In genomic region chr1:196896355-196896754, GRCh38 we compare ENCODE assay signal across 29 cellular contexts. TPM values are rescaled to one million over a fixed set of nuclear protein-coding genes. Genes with fewer than 3 reads are reported as not detected.
"Had no signal": no experiment of that assay in that cellular context is flagged by ENCODE, and none has a peak within 500 bp of the region (broad histone marks: within the 10 kb centered on the region; RNA-seq: fewer than 3 reads in every experiment).

No MANE protein-coding gene starts in this region.

- H3K79me2 ChIP-seq: hepatocyte had no signal

- ATAC-seq: activated CD8-positive, alpha-beta T cell treated with anti-CD3 and anti-CD28 coated beads, Interleukin-2, amount 10 ng/mL, durations not matched to agents 7 days and 5 days; activated naive CD8-positive, alpha-beta T cell treated with anti-CD3 and anti-CD28 coated beads, Interleukin-2, amount 50 U/mL, for 24 hours; naive thymus-derived CD8-positive, alpha-beta T cell had no signal

- H3K4me3 Mint-ChIP-seq: activated CD8-positive, alpha-beta T cell treated with anti-CD3 and anti-CD28 coated beads, Interleukin-2, amount 10 ng/mL, durations not matched to agents 7 days and 5 days; activated naive CD8-positive, alpha-beta T cell treated with anti-CD3 and anti-CD28 coated beads, Interleukin-2, amount 50 U/mL, for 24 hours; activated T-helper 1 cell treated with anti-CD3 and anti-CD28 coated beads, Interleukin-12 subunit alpha, Interleukin-12 subunit beta, Interleukin-2, Interleukin-4 antibody, amounts not matched to agents 30 ng/mL and 10 ng/mL and 1 ng/mL, durations not matched to agents 14 hours and 24 hours and 36 hours; immature natural killer cell; naive thymus-derived CD8-positive, alpha-beta T cell; stimulated activated naive CD8-positive, alpha-beta T cell treated with anti-CD3 and anti-CD28 coated beads, Interleukin-15, Interleukin-2, amounts not matched to agents 100 ng/mL and 50 ng/mL, for 24 hours had no signal

- DNase-seq: activated CD4-positive, alpha-beta T cell treated with anti-CD3 and anti-CD28 coated beads for 1 hour; activated CD4-positive, alpha-beta T cell treated with anti-CD3 and anti-CD28 coated beads, Interleukin-2, amount 50 U/mL, for 1 hour; activated CD8-positive, alpha-beta T cell treated with anti-CD3 and anti-CD28 coated beads, Interleukin-2, amount 10 ng/mL, durations not matched to agents 7 days and 5 days; activated gamma-delta T cell; activated naive CD4-positive, alpha-beta T cell treated with anti-CD3 and anti-CD28 coated beads, Interleukin-2, amount 50 U/mL, for 16 hours; activated naive CD8-positive, alpha-beta T cell treated with anti-CD3 and anti-CD28 coated beads, Interleukin-2, amount 50 U/mL, for 24 hours; dermis blood vessel endothelial cell; effector CD8-positive, alpha-beta T cell; glutamatergic neuron; immature natural killer cell; naive thymus-derived CD8-positive, alpha-beta T cell; stimulated activated CD4-positive, alpha-beta T cell treated with anti-CD3 and anti-CD28 coated beads, Interleukin-4, amount 100 ng/mL, for 24 hours; substantia nigra; tibial artery; WERI-Rb-1 had no signal

- H3K9me3 ChIP-seq: left lung, tibial artery had no signal

- H3K4me1 Mint-ChIP-seq: activated naive CD8-positive, alpha-beta T cell treated with anti-CD3 and anti-CD28 coated beads, Interleukin-2, amount 50 U/mL, for 24 hours; immature natural killer cell had no signal

- H3K36me3 Mint-ChIP-seq: immature natural killer cell; naive thymus-derived CD8-positive, alpha-beta T cell had no signal

- H3K4me1 ChIP-seq: left lung, tibial artery had no signal

- H2AFZ ChIP-seq: hepatocyte had no signal

- H3K36me3 ChIP-seq: cardiac muscle cell, left lung, tibial artery, WERI-Rb-1 had no signal

- H3K27ac Mint-ChIP-seq: activated CD8-positive, alpha-beta T cell treated with anti-CD3 and anti-CD28 coated beads, Interleukin-2, amount 10 ng/mL, durations not matched to agents 7 days and 5 days; activated naive CD8-positive, alpha-beta T cell treated with anti-CD3 and anti-CD28 coated beads, Interleukin-2, amount 50 U/mL, for 24 hours; activated T-helper 1 cell treated with anti-CD3 and anti-CD28 coated beads, Interleukin-12 subunit alpha, Interleukin-12 subunit beta, Interleukin-2, Interleukin-4 antibody, amounts not matched to agents 30 ng/mL and 10 ng/mL and 1 ng/mL, durations not matched to agents 14 hours and 24 hours and 36 hours; immature natural killer cell; naive thymus-derived CD8-positive, alpha-beta T cell; progenitor cell of endocrine pancreas; stimulated activated naive CD8-positive, alpha-beta T cell treated with anti-CD3 and anti-CD28 coated beads, Interleukin-15, Interleukin-2, amounts not matched to agents 100 ng/mL and 50 ng/mL, for 24 hours had no signal

- H3K27ac ChIP-seq: cardiac muscle cell, hepatocyte, left lung, tibial artery, WERI-Rb-1 had no signal

- H3K9me3 Mint-ChIP-seq: activated naive CD8-positive, alpha-beta T cell treated with anti-CD3 and anti-CD28 coated beads, Interleukin-2, amount 50 U/mL, for 24 hours; activated T-helper 1 cell treated with anti-CD3 and anti-CD28 coated beads, Interleukin-12 subunit alpha, Interleukin-12 subunit beta, Interleukin-2, Interleukin-4 antibody, amounts not matched to agents 30 ng/mL and 10 ng/mL and 1 ng/mL, durations not matched to agents 14 hours and 24 hours and 36 hours; stimulated activated naive CD8-positive, alpha-beta T cell treated with anti-CD3 and anti-CD28 coated beads, Interleukin-15, Interleukin-2, amounts not matched to agents 100 ng/mL and 50 ng/mL, for 24 hours had no signal

- H3K27me3 Mint-ChIP-seq: progenitor cell of endocrine pancreas had no signal

- H3K27me3 ChIP-seq: cardiac muscle cell, hepatocyte had no signal

- H3K4me3 ChIP-seq: cardiac muscle cell, hepatocyte, left lung, tibial artery had no signal

RNA-seq across cellular contexts. Expression of gene CFHR4, which starts 8.5 kb away (rescaled TPM):
- total RNA-seq: activated CD8-positive, alpha-beta T cell treated with anti-CD3 and anti-CD28 coated beads, Interleukin-2, amount 10 ng/mL, durations not matched to agents 7 days and 5 days; activated T-helper 1 cell treated with anti-CD3 and anti-CD28 coated beads, Interleukin-12 subunit alpha, Interleukin-12 subunit beta, Interleukin-2, Interleukin-4 antibody, amounts not matched to agents 30 ng/mL and 10 ng/mL and 1 ng/mL, durations not matched to agents 14 hours and 24 hours and 36 hours; cardiac muscle cell; chondrocyte; dermis blood vessel endothelial cell; kidney epithelial cell; left lung; lung microvascular endothelial cell; naive thymus-derived CD8-positive, alpha-beta T cell; osteocyte; progenitor cell of endocrine pancreas; T-helper 2 cell treated with Interferon-gamma antibody and Interleukin-4, amounts not matched to agents 100 ng/mL and 5 ng/mL, for 36 hours; urinary bladder had no signal
- polyA plus RNA-seq: cardiac muscle cell; esophagus; immature natural killer cell; naive thymus-derived CD8-positive, alpha-beta T cell had no signal

RNA-seq across cellular contexts. Expression of gene CFHR2, which starts 47.2 kb away (rescaled TPM):
- total RNA-seq: activated CD8-positive, alpha-beta T cell treated with anti-CD3 and anti-CD28 coated beads, Interleukin-2, amount 10 ng/mL, durations not matched to agents 7 days and 5 days; activated T-helper 1 cell treated with anti-CD3 and anti-CD28 coated beads, Interleukin-12 subunit alpha, Interleukin-12 subunit beta, Interleukin-2, Interleukin-4 antibody, amounts not matched to agents 30 ng/mL and 10 ng/mL and 1 ng/mL, durations not matched to agents 14 hours and 24 hours and 36 hours; cardiac muscle cell; chondrocyte; dermis blood vessel endothelial cell; frontal cortex; kidney epithelial cell; left lung; lung microvascular endothelial cell; naive thymus-derived CD8-positive, alpha-beta T cell; osteocyte; progenitor cell of endocrine pancreas; T-helper 2 cell treated with Interferon-gamma antibody and Interleukin-4, amounts not matched to agents 100 ng/mL and 5 ng/mL, for 36 hours; urinary bladder had no signal
- polyA plus RNA-seq: cardiac muscle cell; esophagus; immature natural killer cell; naive thymus-derived CD8-positive, alpha-beta T cell had no signal
